In the genomic region with DNA sequence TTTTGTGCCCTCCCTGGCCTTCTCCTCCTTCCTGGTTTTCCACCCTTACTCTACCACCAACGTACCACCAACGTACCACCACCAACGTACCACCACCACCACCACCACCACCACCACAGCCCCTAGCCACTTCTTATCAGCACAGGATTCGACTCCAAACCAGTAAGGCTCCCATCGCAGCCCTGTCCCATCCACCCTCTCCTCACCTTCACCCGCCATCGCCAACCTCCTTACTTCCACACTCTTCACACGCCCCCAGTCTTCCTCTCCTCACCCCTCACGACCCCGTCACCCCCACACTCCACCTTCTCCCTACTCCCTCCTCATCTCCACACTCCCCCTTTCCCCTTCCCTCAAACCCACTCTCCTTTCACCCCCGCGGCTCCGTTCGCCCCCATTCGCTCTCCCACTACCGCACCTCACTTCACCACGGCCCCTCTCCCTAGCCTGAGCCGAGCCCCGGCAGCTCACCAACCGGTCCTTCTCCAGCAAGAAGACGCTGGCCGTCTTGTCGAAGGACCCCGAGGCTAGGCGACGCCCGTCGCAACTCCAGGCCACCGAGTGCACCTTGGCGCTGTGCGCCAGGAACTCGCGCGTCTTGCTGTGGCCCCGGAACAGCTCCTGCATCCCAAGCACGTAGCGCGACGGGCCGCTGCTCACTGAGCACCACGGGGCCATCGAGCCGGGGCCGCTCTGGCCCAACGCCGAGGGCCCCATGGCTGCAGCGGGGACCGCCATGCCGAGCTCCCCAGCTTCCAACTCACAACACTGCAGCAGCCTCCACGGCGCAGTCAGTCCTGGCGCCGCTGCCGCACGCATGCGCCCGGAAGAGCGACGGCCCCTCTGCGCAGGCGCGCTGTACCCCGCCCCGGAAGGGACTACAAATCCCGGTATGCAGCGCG, we compare ENCODE assay signal across 8 cellular contexts. TPM values are rescaled to one million over a fixed set of nuclear protein-coding genes. Genes with fewer than 3 reads are reported as not detected.
DNase-seq lines count a peak whose midpoint lies in the region; ATAC-seq and TF ChIP-seq lines count a peak whose summit lies in the region.
"Not testable (repeated sequence)": the region's sequence is repeated elsewhere in the genome, so short reads cannot be mapped to it uniquely, and the experiment has no call there.

A gene with protein sequence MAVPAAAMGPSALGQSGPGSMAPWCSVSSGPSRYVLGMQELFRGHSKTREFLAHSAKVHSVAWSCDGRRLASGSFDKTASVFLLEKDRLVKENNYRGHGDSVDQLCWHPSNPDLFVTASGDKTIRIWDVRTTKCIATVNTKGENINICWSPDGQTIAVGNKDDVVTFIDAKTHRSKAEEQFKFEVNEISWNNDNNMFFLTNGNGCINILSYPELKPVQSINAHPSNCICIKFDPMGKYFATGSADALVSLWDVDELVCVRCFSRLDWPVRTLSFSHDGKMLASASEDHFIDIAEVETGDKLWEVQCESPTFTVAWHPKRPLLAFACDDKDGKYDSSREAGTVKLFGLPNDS (minus strand): TSS at position 845 of the 902 bp plus-strand sequence. CDS start 107 bp downstream, at position 738.

- H3K4me3 ChIP-seq in GM12875 (ENCODE audit: low read depth, low read length), result peak within 1 kb of the TSS; percentile 73
- H3K4me3 ChIP-seq in HCT116 (replicated peaks in 1 of 2; ENCODE audit: low read depth in 1 of 2, low read length in 2 of 2), result peak within 1 kb of the TSS; percentile 57 to 61
- H3K4me3 ChIP-seq in iPS-15b (ENCODE audit: low read depth, low read length), result peak within 1 kb of the TSS; percentile 62
- peak within 1 kb of the TSS; percentile 68 for H3K4me3 ChIP-seq in suprapubic skin

- RAD21 ChIA-PET in HCT116 (lab: Charles Lee; ENCODE audit: low non-redundant PET in 1 of 2, low total read pairs in 2 of 2, uncharacterized antibody in 2 of 2, unreplicated experiment in 2 of 2), result not testable (repeated sequence)

- not testable (repeated sequence) for H4K20me1 ChIP-seq in HCT116 (ENCODE audit: insufficient read depth)

- H3K27me3 ChIP-seq in HCT116 (ENCODE audit: insufficient read depth, low read length); iPS-15b (ENCODE audit: control insufficient read depth, insufficient read depth, low read length); suprapubic skin: not testable (repeated sequence)

- POLR2A ChIA-PET in HCT116 (lab: Charles Lee), result not testable (repeated sequence)

- H3K4me1 ChIP-seq in HCT116 (ENCODE audit: control insufficient read depth in 1 of 2, insufficient read depth in 2 of 2, low read length in 2 of 2); iPS-15b (ENCODE audit: control insufficient read depth, insufficient read depth, low read length); suprapubic skin: not testable (repeated sequence)

- H2AFZ ChIP-seq in HCT116 (ENCODE audit: low read depth, low read length, poor library complexity, severe bottlenecking), result not testable (repeated sequence)

- H3K9me3 ChIP-seq in HCT116 (ENCODE audit: control insufficient read depth in 1 of 2, insufficient read depth in 1 of 2, low read depth in 1 of 2, low read length in 2 of 2); iPS-15b (ENCODE audit: control insufficient read depth, insufficient read depth, low read length); suprapubic skin: not testable (repeated sequence)

- H3K36me3 ChIP-seq in HCT116 (ENCODE audit: control insufficient read depth in 1 of 2, insufficient read depth in 2 of 2, low read length in 2 of 2); iPS-15b (ENCODE audit: control insufficient read depth, insufficient read depth, low read length); suprapubic skin: not testable (repeated sequence)

- peak within 1 kb of the TSS; percentile 55 for H3K9ac ChIP-seq in HCT116 (ENCODE audit: low read length)
- not testable (repeated sequence) for H3K9ac ChIP-seq in iPS-15b (ENCODE audit: low read depth, low read length)

- peak within 1 kb of the TSS; percentile 55 for H3K4me2 ChIP-seq in HCT116 (ENCODE audit: low read length)

- intact Hi-C loops in HCT116 (cut with micrococcal nuclease), result not testable (repeated sequence)

- not testable (repeated sequence) for TF ChIP-seq RAD21 in HCT116 (IDR thresholded peaks at IDR 0.05; ENCODE audit: low read depth)

- not testable (repeated sequence) for BruUV-seq in HCT116 (replicated peaks; lab: Mats Ljungman, UMichigan)

- peak; percentile 99 for ATAC-seq in HCT116

- DNase-seq in HCT116 (ENCODE audit: low read depth, low spot score), result peak; percentile 56
- DNase-seq in KBM-7, result peak; percentile 72
- peak; percentile 55 to 68 for DNase-seq in activated CD4-positive, alpha-beta T cell treated with anti-CD3 and anti-CD28 coated beads, Interleukin-2, amount 50 U/mL, for 4 hours
- DNase-seq in cerebellar cortex (ENCODE audit: low spot score), result peak; percentile 72
- DNase-seq in putamen (ENCODE audit: low spot score), result peak; percentile 76
- DNase-seq in suprapubic skin (ENCODE audit: low spot score in 2 of 2), result peak in 1 of 2 donors; percentile 63

- WGBS in suprapubic skin, result under 1% methylated on average over 27 of the region's 67 CpGs

- peak within 1 kb of the TSS; percentile 45; the same call in 1 of the 2 replicates for H3K27ac ChIP-seq in HCT116 (ENCODE audit: low read depth, low read length)
- H3K27ac ChIP-seq in suprapubic skin, result not testable (repeated sequence)

- in situ Hi-C loops in KBM-7 (cut with MboI; ENCODE audit: low pct_unique_long_range_greater_than_20kb, low sequenced_read_pairs), result not testable (repeated sequence)

- not testable (repeated sequence) for TF ChIP-seq EP300 in suprapubic skin (IDR thresholded peaks at IDR 0.05)

- CTCF ChIA-PET in HCT116 (lab: Charles Lee), result not testable (repeated sequence)

- not testable (repeated sequence) for H3K9me2 ChIP-seq in HCT116 (ENCODE audit: insufficient read depth)

- H3K79me2 ChIP-seq in HCT116 (ENCODE audit: insufficient read depth, low read length), result not testable (repeated sequence)

- not testable (repeated sequence) for TF ChIP-seq CTCF in GM12875 (IDR thresholded peaks at IDR 0.05; ENCODE audit: borderline replicate concordance, insufficient read depth, low read depth, low read length); HCT116 (IDR thresholded peaks at IDR 0.05 in 2 of 3, conservative IDR thresholded peaks at IDR 0.05 in 1 of 3; ENCODE audit: borderline replicate concordance in 1 of 3, insufficient read depth in 1 of 3, low read depth in 2 of 3, low read length in 2 of 3); suprapubic skin (IDR thresholded peaks at IDR 0.05)

- TF ChIP-seq POLR2A in HCT116 (IDR thresholded peaks at IDR 0.05; ENCODE audit: borderline replicate concordance, extremely low read depth, insufficient read depth, insufficient read length); suprapubic skin (IDR thresholded peaks at IDR 0.05): not testable (repeated sequence)

TF ChIP-seq in HCT116, 20 proteins besides CTCF, POLR2A, EP300 and RAD21:
- TF ChIP-seq ELF1 (IDR thresholded peaks at IDR 0.05; ENCODE audit: borderline replicate concordance, low read depth), result peak; percentile 28; the same call in 1 of the 2 replicates
- TF ChIP-seq POLR2AphosphoS5 (IDR thresholded peaks at IDR 0.05; ENCODE audit: low read depth, low read length), result peak; percentile 64

RNA-seq across cellular contexts. Expression of the gene that starts here (rescaled TPM):
- 111 TPM for total RNA-seq in HCT116 (2021; ENCODE audit: unreplicated experiment)
- 84.1 and 91.1 TPM in 2 replicates for polyA plus RNA-seq in HCT116 (2012)
- 10 to 100 TPM; 31.1 to 62.9 (median 42.1) TPM for total RNA-seq in suprapubic skin
